20 cellular contexts compared by ENCODE assay signal in genomic region chr6:158361961-158362634, GRCh38. TPM values are rescaled to one million over a fixed set of nuclear protein-coding genes. Genes with fewer than 3 reads are reported as not detected.
DNase-seq lines count a peak whose midpoint lies in the region; ATAC-seq and TF ChIP-seq lines count a peak whose summit lies in the region.
"Had no signal": no experiment of that assay in that cellular context is flagged by ENCODE, and none has a peak within 500 bp of the region (broad histone marks: within the 10 kb centered on the region; RNA-seq: fewer than 3 reads in every experiment).

No MANE protein-coding gene starts in this region.

- intact Hi-C loops in activated CD8-positive, alpha-beta T cell treated with anti-CD3 and anti-CD28 coated beads for 36 hours (cut with micrococcal nuclease) = no loop called here

- peaks cover 31% of the 10 kb centered on the region for H3K9me3 Mint-ChIP-seq in nephron progenitor cell
- H3K9me3 Mint-ChIP-seq in activated CD8-positive, alpha-beta T cell treated with anti-CD3 and anti-CD28 coated beads for 36 hours = peaks cover 2% of the 10 kb centered on the region
- H3K9me3 Mint-ChIP-seq: activated naive CD4-positive, alpha-beta T cell treated with anti-CD3 and anti-CD28 coated beads, Interleukin-2, amount 50 U/mL, for 24 hours had no signal

- H3K36me3 Mint-ChIP-seq in nephron progenitor cell (ENCODE audit: low read depth) = peaks cover 32% of the 10 kb centered on the region
- H3K36me3 Mint-ChIP-seq in activated CD8-positive, alpha-beta T cell treated with anti-CD3 and anti-CD28 coated beads for 36 hours (ENCODE audit: low read depth) = peaks cover 1% of the 10 kb centered on the region

- no peak for TF ChIP-seq POLR2A in NB4 (IDR thresholded peaks at IDR 0.05; ENCODE audit: extremely low read depth, insufficient read length)

- no peak for TF ChIP-seq CTCF in NB4 (IDR thresholded peaks at IDR 0.05; ENCODE audit: low read depth, low read length)
- no peak for TF ChIP-seq CTCF in fibroblast of mammary gland (conservative IDR thresholded peaks at IDR 0.05; ENCODE audit: control insufficient read depth, insufficient read depth, low read depth, low read length)
- no peak for TF ChIP-seq CTCF in nephron progenitor cell (IDR thresholded peaks at IDR 0.05)
- TF ChIP-seq CTCF in activated CD8-positive, alpha-beta T cell treated with anti-CD3 and anti-CD28 coated beads for 36 hours (IDR thresholded peaks at IDR 0.05) = no peak

- POLR2A ChIA-PET in activated CD8-positive, alpha-beta T cell treated with anti-CD3 and anti-CD28 coated beads for 36 hours (lab: Charles Lee) = interaction anchor here (0.6 kb wide), 1 partner anchor 11 kb away, joined by 3 read pairs; no protein-coding TSS in a partner anchor

- H3K4me3 Mint-ChIP-seq in nephron progenitor cell = no peak overlapping the region
- no peak overlapping the region for H3K4me3 Mint-ChIP-seq in activated CD8-positive, alpha-beta T cell treated with anti-CD3 and anti-CD28 coated beads for 36 hours
- H3K4me3 Mint-ChIP-seq: activated naive CD4-positive, alpha-beta T cell treated with anti-CD3 and anti-CD28 coated beads, Interleukin-2, amount 50 U/mL, for 24 hours; neural crest cell had no signal

- CTCF ChIA-PET in activated CD8-positive, alpha-beta T cell treated with anti-CD3 and anti-CD28 coated beads for 36 hours (lab: Charles Lee) = interaction anchor here (0.9 to 1.5 kb wide), 2 partner anchors 9 to 141 kb away, joined by 3 to 12 read pairs; no protein-coding TSS in a partner anchor

- H3K27me3 Mint-ChIP-seq in nephron progenitor cell (ENCODE audit: low read depth, poor library complexity) = no peaks in the 10 kb centered on the region
- H3K27me3 Mint-ChIP-seq in activated CD8-positive, alpha-beta T cell treated with anti-CD3 and anti-CD28 coated beads for 36 hours = no peaks in the 10 kb centered on the region
- H3K27me3 Mint-ChIP-seq: activated naive CD4-positive, alpha-beta T cell treated with anti-CD3 and anti-CD28 coated beads, Interleukin-2, amount 50 U/mL, for 24 hours had no signal

- peaks cover 10% of the 10 kb centered on the region for H3K4me1 Mint-ChIP-seq in nephron progenitor cell
- peaks cover 22% of the 10 kb centered on the region for H3K4me1 Mint-ChIP-seq in activated CD8-positive, alpha-beta T cell treated with anti-CD3 and anti-CD28 coated beads for 36 hours (ENCODE audit: low read depth)

- peak overlapping the region; percentile 55 for H3K27ac Mint-ChIP-seq in nephron progenitor cell
- H3K27ac Mint-ChIP-seq in activated CD8-positive, alpha-beta T cell treated with anti-CD3 and anti-CD28 coated beads for 36 hours = no peak overlapping the region
- H3K27ac Mint-ChIP-seq: activated naive CD4-positive, alpha-beta T cell treated with anti-CD3 and anti-CD28 coated beads, Interleukin-2, amount 50 U/mL, for 24 hours had no signal

- DNase-seq in AG20443 (ENCODE audit: low spot score) = peak; percentile 40
- peak; percentile 18 for DNase-seq in NB4 (ENCODE audit: low read depth)
- DNase-seq in fibroblast of mammary gland (ENCODE audit: low read depth) = peak; percentile 43
- DNase-seq in nephron progenitor cell = no peak
- no peak for DNase-seq in activated CD8-positive, alpha-beta T cell treated with anti-CD3 and anti-CD28 coated beads for 36 hours
- DNase-seq in T-helper 1 cell = no peak
- no peak for DNase-seq in activated effector memory CD4-positive, alpha-beta T cell treated with Interleukin-2 at 50 U/mL for 16 hours
- DNase-seq: activated CD4-positive, CD25-positive, alpha-beta regulatory T cell treated with anti-CD3 and anti-CD28 coated beads, Interleukin-2, amount 50 U/mL, for 72 hours; activated CD8-positive, alpha-beta memory T cell treated with anti-CD3 and anti-CD28 coated beads, Interleukin-2, amount 50 U/mL, for 48 hours; KG1; NCI-H2081; NCI-H69; sigmoid colon; stimulated activated naive CD4-positive, alpha-beta T cell; uterus had no signal

- no peak for ATAC-seq in GM18502 (IDR thresholded peaks at IDR 0.05; ENCODE audit: poor library complexity, unreplicated experiment)
- no peak for ATAC-seq in activated CD8-positive, alpha-beta T cell treated with anti-CD3 and anti-CD28 coated beads for 36 hours

- H3K4me3 ChIP-seq in NB4 (ENCODE audit: low read depth, low read length) = no peak overlapping the region
- H3K4me3 ChIP-seq in fibroblast of mammary gland (ENCODE audit: control insufficient read depth, low read depth, low read length) = no peak overlapping the region
- H3K4me3 ChIP-seq: cardiac muscle cell, HAP-1, sigmoid colon, uterus had no signal

RNA-seq across cellular contexts. Expression of gene TULP4, which starts 49.8 kb away (rescaled TPM):
- 10 to 100 TPM; 18.4 to 18.5 TPM for total RNA-seq in activated CD8-positive, alpha-beta T cell treated with anti-CD3 and anti-CD28 coated beads for 36 hours

Comparison
In these comparisons a context has a peak if more than half of its experiments do, and no peak if none do; other contexts are left out.
1. DNase-seq: peak in AG20443 (single experiment), NB4 (single experiment) and fibroblast of mammary gland (single experiment); none in nephron progenitor cell (single experiment), activated CD8-positive, alpha-beta T cell treated with anti-CD3 and anti-CD28 coated beads for 36 hours (single experiment), T-helper 1 cell (0 of 5) and activated effector memory CD4-positive, alpha-beta T cell treated with Interleukin-2 at 50 U/mL for 16 hours (single experiment).